18 cellular contexts compared by ENCODE assay signal in the genomic region with DNA sequence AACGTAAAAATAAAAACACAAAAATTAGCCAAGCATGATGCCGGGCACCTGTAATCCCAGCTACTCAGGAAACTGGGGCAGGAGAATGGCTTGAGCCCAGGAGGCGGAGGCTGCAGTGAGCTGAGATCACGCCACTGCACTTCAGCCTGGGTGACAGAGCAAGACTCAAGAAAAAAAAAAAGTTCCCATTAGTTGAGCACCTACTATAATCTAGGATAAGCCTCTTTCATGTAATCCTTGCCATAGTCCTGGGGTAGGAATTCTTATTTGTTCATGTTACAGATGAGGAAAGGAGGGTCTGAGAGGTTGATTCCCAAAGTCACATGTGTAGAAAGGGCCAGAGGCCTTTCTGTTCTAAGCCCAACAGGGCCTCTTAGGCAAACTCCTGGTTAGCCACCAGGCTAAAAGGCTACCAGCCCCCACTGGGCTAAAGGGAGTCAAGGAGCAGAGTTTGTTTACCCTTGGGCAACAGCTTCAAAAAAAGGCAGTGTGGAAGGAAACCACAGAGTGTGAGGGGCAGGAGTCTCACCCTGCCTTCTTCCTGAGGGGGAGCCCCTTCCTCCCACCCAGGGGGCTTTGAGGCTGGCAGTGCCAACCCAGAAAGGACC. TPM values are rescaled to one million over a fixed set of nuclear protein-coding genes. Genes with fewer than 3 reads are reported as not detected.
DNase-seq lines count a peak whose midpoint lies in the region; ATAC-seq, FAIRE-seq and TF ChIP-seq lines count a peak whose summit lies in the region.
"Had no signal": no experiment of that assay in that cellular context is flagged by ENCODE, and none has a peak within 500 bp of the region (broad histone marks: within the 10 kb centered on the region; RNA-seq: fewer than 3 reads in every experiment).

No MANE protein-coding gene starts in this region.

- H3K9ac ChIP-seq in DND-41 (ENCODE audit: low read depth, low read length): no peak overlapping the region
- H3K9ac ChIP-seq in astrocyte (ENCODE audit: low read length): no peak overlapping the region

- TF ChIP-seq CTCF in DND-41 (IDR thresholded peaks at IDR 0.05; ENCODE audit: borderline replicate concordance, extremely low read depth, low read length, poor library complexity, severe bottlenecking): no peak
- TF ChIP-seq CTCF in astrocyte (IDR thresholded peaks at IDR 0.05; ENCODE audit: insufficient read depth, low read depth, low read length): no peak
- TF ChIP-seq CTCF in nephron progenitor cell (IDR thresholded peaks at IDR 0.05): no peak
- no peak for TF ChIP-seq CTCF in omental fat pad (IDR thresholded peaks at IDR 0.05)

- H3K27me3 ChIP-seq in DND-41 (ENCODE audit: insufficient read depth, low read length, poor library complexity) (peaks cover 18% of the 10 kb centered on the region), astrocyte (ENCODE audit: insufficient read depth, low read length) (no peaks in the 10 kb centered on the region), small intestine (ENCODE audit: control insufficient read depth in 2 of 2, insufficient read depth in 2 of 2, low read length in 2 of 2) (no peaks in the 10 kb centered on the region)

- H3K36me3 ChIP-seq in DND-41 (ENCODE audit: insufficient read depth, low read length) (no peaks in the 10 kb centered on the region), astrocyte (ENCODE audit: insufficient read depth, low read length) (no peaks in the 10 kb centered on the region), small intestine (ENCODE audit: control insufficient read depth in 2 of 2, insufficient read depth in 2 of 2, low read length in 2 of 2) (no peaks in the 10 kb centered on the region)

- 88 to 94% (median 93%) methylated on average over 4 of the region's 4 CpGs for WGBS in small intestine, 3 donors

- H3K4me3 Mint-ChIP-seq in astrocyte (ENCODE audit: unreplicated experiment) (peak overlapping the region; percentile 27), nephron progenitor cell (no peak overlapping the region)
- H3K4me3 Mint-ChIP-seq: activated naive CD8-positive, alpha-beta T cell treated with anti-CD3 and anti-CD28 coated beads for 36 hours; B cell; stimulated activated naive CD8-positive, alpha-beta T cell treated with anti-CD3 and anti-CD28 coated beads, Interleukin-15, amount 100 ng/mL, for 72 hours; T-helper 17 cell had no signal

- H4K20me1 ChIP-seq in DND-41 (ENCODE audit: insufficient read depth, low read length) (no peaks in the 10 kb centered on the region), astrocyte (ENCODE audit: insufficient read depth, low read length) (no peaks in the 10 kb centered on the region)

- no peaks in the 10 kb centered on the region for H3K79me2 ChIP-seq in DND-41 (ENCODE audit: insufficient read depth, low read length)
- H3K79me2 ChIP-seq in astrocyte (ENCODE audit: insufficient read depth, low read length): no peaks in the 10 kb centered on the region

- H3K9me3 Mint-ChIP-seq in astrocyte (ENCODE audit: unreplicated experiment) (no peaks in the 10 kb centered on the region), nephron progenitor cell (no peaks in the 10 kb centered on the region)
- H3K9me3 Mint-ChIP-seq: activated naive CD8-positive, alpha-beta T cell treated with anti-CD3 and anti-CD28 coated beads for 36 hours; stimulated activated naive CD8-positive, alpha-beta T cell treated with anti-CD3 and anti-CD28 coated beads, Interleukin-15, amount 100 ng/mL, for 72 hours had no signal

- H3K27ac Mint-ChIP-seq in astrocyte (ENCODE audit: unreplicated experiment) (no peak overlapping the region), nephron progenitor cell (no peak overlapping the region)
- H3K27ac Mint-ChIP-seq: activated naive CD8-positive, alpha-beta T cell treated with anti-CD3 and anti-CD28 coated beads for 36 hours; B cell; stimulated activated naive CD8-positive, alpha-beta T cell treated with anti-CD3 and anti-CD28 coated beads, Interleukin-15, amount 100 ng/mL, for 72 hours; T-helper 17 cell had no signal

- no peaks in the 10 kb centered on the region for H3K36me3 Mint-ChIP-seq in astrocyte (ENCODE audit: low read depth, unreplicated experiment)
- H3K36me3 Mint-ChIP-seq in nephron progenitor cell (ENCODE audit: low read depth): no peaks in the 10 kb centered on the region
- H3K36me3 Mint-ChIP-seq: activated naive CD8-positive, alpha-beta T cell treated with anti-CD3 and anti-CD28 coated beads for 36 hours had no signal

- H3K27me3 Mint-ChIP-seq in astrocyte (ENCODE audit: low read depth, unreplicated experiment) (peaks cover 8% of the 10 kb centered on the region), nephron progenitor cell (ENCODE audit: low read depth, poor library complexity) (peaks cover 39% of the 10 kb centered on the region)

- ATAC-seq in DND-41 (ENCODE audit: insufficient read depth, low read depth) (peak; percentile 53; the same call in 2 of the 3 replicates), omental fat pad (ENCODE audit: low FRiP score) (no peak)
- ATAC-seq: stimulated activated naive CD8-positive, alpha-beta T cell treated with anti-CD3 and anti-CD28 coated beads, Interleukin-15, amount 100 ng/mL, for 72 hours; T-helper 17 cell had no signal

- DNase-seq in DND-41: peak; percentile 18
- DNase-seq in KG1 (lab: John Stamatoyannopoulos, UW): peak; percentile 31
- no peak for DNase-seq in astrocyte (ENCODE audit: low read depth)
- DNase-seq in mesenteric fat pad (ENCODE audit: low spot score): peak; percentile 24
- no peak for DNase-seq in stimulated activated CD4-positive, alpha-beta T cell treated with anti-CD3 and anti-CD28 coated beads, Interleukin-1b, Interleukin-23, amount 100 ng/mL, for 48 hours
- DNase-seq in nephron progenitor cell: no peak
- no peak for DNase-seq in small intestine
- no peak for DNase-seq in omental fat pad (ENCODE audit: low spot score)
- DNase-seq: activated CD4-positive, alpha-beta T cell treated with anti-CD3 and anti-CD28 coated beads for 48 hours; activated naive CD8-positive, alpha-beta T cell treated with anti-CD3 and anti-CD28 coated beads for 36 hours; Karpas-422; NCI-H1930; NCI-H526; nucleus accumbens; stimulated activated naive CD8-positive, alpha-beta T cell treated with anti-CD3 and anti-CD28 coated beads, Interleukin-15, amount 100 ng/mL, for 72 hours; T-helper 17 cell had no signal

- H3K9me3 ChIP-seq in DND-41 (ENCODE audit: insufficient read depth, low read length, severe bottlenecking): no peaks in the 10 kb centered on the region
- no peaks in the 10 kb centered on the region for H3K9me3 ChIP-seq in astrocyte (ENCODE audit: insufficient read depth, low read depth, low read length)
- H3K9me3 ChIP-seq in small intestine (ENCODE audit: control insufficient read depth, low read depth): no peaks in the 10 kb centered on the region

- H3K4me3 ChIP-seq in DND-41 (ENCODE audit: low read depth in 1 of 2, low read length in 2 of 2): no peak overlapping the region
- no peak overlapping the region for H3K4me3 ChIP-seq in astrocyte (ENCODE audit: insufficient read depth, low read depth, low read length)
- no peak overlapping the region for H3K4me3 ChIP-seq in small intestine (ENCODE audit: low read depth in 1 of 2, low read length in 2 of 2)

- FAIRE-seq in astrocyte (lab: Jason Lieb, UNC): no peak
- no peak for FAIRE-seq in small intestine (lab: Jason Lieb, UNC)
- FAIRE-seq: endothelial cell of umbilical vein had no signal

- no peaks in the 10 kb centered on the region for H3K4me1 Mint-ChIP-seq in astrocyte (ENCODE audit: low read depth, unreplicated experiment)
- H3K4me1 Mint-ChIP-seq in nephron progenitor cell: peaks cover 4% of the 10 kb centered on the region

- H3K4me1 ChIP-seq in DND-41 (ENCODE audit: insufficient read depth, low read length) (peaks cover 4% of the 10 kb centered on the region; the same call in 1 of the 2 replicates), astrocyte (ENCODE audit: insufficient read depth, low read length) (peaks cover 4% of the 10 kb centered on the region), small intestine (ENCODE audit: control insufficient read depth in 2 of 2, insufficient read depth in 1 of 2, low read depth in 1 of 2, low read length in 1 of 2) (no peaks in the 10 kb centered on the region)

- H3K4me2 ChIP-seq in DND-41 (ENCODE audit: insufficient read depth, low read length) (no peak overlapping the region), astrocyte (ENCODE audit: low read length) (no peak overlapping the region)

- no peak overlapping the region for H2AFZ ChIP-seq in DND-41 (ENCODE audit: low read depth, low read length)
- no peak overlapping the region for H2AFZ ChIP-seq in astrocyte (ENCODE audit: low read depth, low read length)

- H3K27ac ChIP-seq in DND-41 (ENCODE audit: low read length) (no peak overlapping the region), astrocyte (ENCODE audit: low read depth, low read length) (no peak overlapping the region), small intestine (ENCODE audit: low read depth in 1 of 2, low read length in 1 of 2) (no peak overlapping the region)

RNA-seq across cellular contexts. Expression of gene CSNK1E, which starts 21.6 kb away (rescaled TPM):
- total RNA-seq in astrocyte (157 and 171 TPM in 2 replicates), mesenteric fat pad (138 TPM), omental fat pad (100 to 1,000 TPM in 3 of 4 donors, 10 to 100 TPM in 1; 84.5 to 164 (median 112) TPM)
- 10 to 100 TPM; 19.0 to 71.8 (median 21.6) TPM for polyA plus RNA-seq in small intestine

Comparison
In these comparisons a context has a peak if more than half of its experiments do, and no peak if none do; other contexts are left out.
1. DNase-seq: peak in DND-41 (single experiment), KG1 (single experiment) and mesenteric fat pad (single experiment); none in astrocyte (single experiment), stimulated activated CD4-positive, alpha-beta T cell treated with anti-CD3 and anti-CD28 coated beads, Interleukin-1b, Interleukin-23, amount 100 ng/mL, for 48 hours (single experiment), nephron progenitor cell (single experiment), small intestine (single experiment) and omental fat pad (single experiment).